ENCODE assay signal across 35 cellular contexts in genomic region chr19:330503-330902, GRCh38. TPM values are rescaled to one million over a fixed set of nuclear protein-coding genes. Genes with fewer than 3 reads are reported as not detected.
"Had no signal": no experiment of that assay in that cellular context is flagged by ENCODE, and none has a peak within 500 bp of the region (broad histone marks: within the 10 kb centered on the region; RNA-seq: fewer than 3 reads in every experiment).

No MANE protein-coding gene starts in this region.

- H3K4me3 Mint-ChIP-seq: activated CD4-positive, alpha-beta memory T cell treated with anti-CD3 and anti-CD28 coated beads for 36 hours; activated CD4-positive, alpha-beta T cell treated with anti-CD3 and anti-CD28 coated beads for 36 hours; activated CD4-positive, alpha-beta T cell treated with anti-CD3 and anti-CD28 coated beads, Interleukin-2, amount 10 ng/mL, durations not matched to agents 24 days and 14 days; activated CD8-positive, alpha-beta memory T cell treated with anti-CD3 and anti-CD28 coated beads, Interleukin-2, amount 10 ng/mL, durations not matched to agents 7 days and 5 days; activated CD8-positive, alpha-beta T cell treated with anti-CD3 and anti-CD28 coated beads, Interleukin-2, amount 10 ng/mL, durations not matched to agents 7 days and 5 days; activated naive CD8-positive, alpha-beta T cell; activated T-helper 1 cell treated with anti-CD3 and anti-CD28 coated beads, Interleukin-12 subunit alpha, Interleukin-12 subunit beta, Interleukin-2, Interleukin-4 antibody, amounts not matched to agents 30 ng/mL and 10 ng/mL and 1 ng/mL, durations not matched to agents 14 hours and 24 hours and 36 hours; central memory CD8-positive, alpha-beta T cell; dendritic cell treated with granulocyte-macrophage colony-stimulating factor and Interleukin-4, amounts not matched to agents 40 ng/mL and 50 ng/mL, for 4 days; endodermal cell; T-helper 17 cell; T-helper 2 cell treated with Interferon-gamma antibody and Interleukin-4, amounts not matched to agents 5 μg/mL and 100 μg/mL, for 36 hours had no signal

- ATAC-seq: activated CD4-positive, alpha-beta T cell treated with anti-CD3 and anti-CD28 coated beads for 36 hours; activated CD8-positive, alpha-beta memory T cell treated with anti-CD3 and anti-CD28 coated beads, Interleukin-2, amount 10 ng/mL, durations not matched to agents 7 days and 5 days; activated CD8-positive, alpha-beta T cell treated with anti-CD3 and anti-CD28 coated beads, Interleukin-2, amount 10 ng/mL, durations not matched to agents 7 days and 5 days; foreskin keratinocyte; gastrocnemius medialis; T-helper 17 cell had no signal

- H3K9me3 ChIP-seq: gastrocnemius medialis had no signal

- H3K4me1 Mint-ChIP-seq: activated CD4-positive, alpha-beta T cell treated with anti-CD3 and anti-CD28 coated beads for 36 hours; activated CD4-positive, alpha-beta T cell treated with anti-CD3 and anti-CD28 coated beads, Interleukin-2, amount 10 ng/mL, durations not matched to agents 24 days and 14 days; activated CD8-positive, alpha-beta memory T cell treated with anti-CD3 and anti-CD28 coated beads, Interleukin-2, amount 10 ng/mL, durations not matched to agents 7 days and 5 days; central memory CD8-positive, alpha-beta T cell; endodermal cell; T-helper 17 cell had no signal

- H3K27ac ChIP-seq: brain microvascular endothelial cell, coronary artery, dorsolateral prefrontal cortex, esophagus muscularis mucosa, foreskin keratinocyte, gastrocnemius medialis had no signal

- H3K4me3 ChIP-seq: coronary artery, dorsolateral prefrontal cortex, esophagus muscularis mucosa, gastrocnemius medialis had no signal

- DNase-seq: activated CD4-positive, alpha-beta memory T cell treated with anti-CD3 and anti-CD28 coated beads for 36 hours; activated CD4-positive, alpha-beta T cell treated with anti-CD3 and anti-CD28 coated beads for 36 hours; activated CD4-positive, alpha-beta T cell treated with anti-CD3 and anti-CD28 coated beads, Interleukin-2, amount 10 ng/mL, durations not matched to agents 24 days and 14 days; activated CD4-positive, CD25-positive, alpha-beta regulatory T cell; activated CD4-positive, CD25-positive, alpha-beta regulatory T cell treated with anti-CD3 and anti-CD28 coated beads, Interleukin-2, amount 50 U/mL, for 72 hours; activated CD8-positive, alpha-beta memory T cell treated with anti-CD3 and anti-CD28 coated beads, Interleukin-2, amount 10 ng/mL, durations not matched to agents 7 days and 5 days; activated CD8-positive, alpha-beta memory T cell treated with anti-CD3 and anti-CD28 coated beads, Interleukin-2, amount 50 U/mL, for 4 hours; activated CD8-positive, alpha-beta T cell treated with anti-CD3 and anti-CD28 coated beads, Interleukin-2, amount 10 ng/mL, durations not matched to agents 7 days and 5 days; activated gamma-delta T cell treated with Interleukin-2 at 50 U/mL for 16 hours; activated naive CD4-positive, alpha-beta T cell treated with anti-CD3 and anti-CD28 coated beads, Interleukin-2, amount 50 U/mL, for 16 hours; activated naive CD4-positive, alpha-beta T cell treated with Interleukin-2 at 50 U/mL for 16 hours; activated T-cell treated with anti-CD3 and anti-CD28 coated beads, Interleukin-2, amount 50 U/mL, for 1 hour; activated T-cell treated with anti-CD3 and anti-CD28 coated beads, Interleukin-2, amount 50 U/mL, for 48 hours; amniotic stem cell; anterior cingulate cortex; brain microvascular endothelial cell; effector memory CD4-positive, alpha-beta T cell; endodermal cell; erythroblast; foreskin keratinocyte; gastrocnemius medialis; glutamatergic neuron; T-helper 1 cell; T-helper 17 cell; T1000 had no signal

- H3K27ac Mint-ChIP-seq: activated CD4-positive, alpha-beta memory T cell treated with anti-CD3 and anti-CD28 coated beads for 36 hours; activated CD4-positive, alpha-beta T cell treated with anti-CD3 and anti-CD28 coated beads for 36 hours; activated CD4-positive, alpha-beta T cell treated with anti-CD3 and anti-CD28 coated beads, Interleukin-2, amount 10 ng/mL, durations not matched to agents 24 days and 14 days; activated CD8-positive, alpha-beta memory T cell treated with anti-CD3 and anti-CD28 coated beads, Interleukin-2, amount 10 ng/mL, durations not matched to agents 7 days and 5 days; activated CD8-positive, alpha-beta T cell treated with anti-CD3 and anti-CD28 coated beads, Interleukin-2, amount 10 ng/mL, durations not matched to agents 7 days and 5 days; activated naive CD8-positive, alpha-beta T cell; activated T-helper 1 cell treated with anti-CD3 and anti-CD28 coated beads, Interleukin-12 subunit alpha, Interleukin-12 subunit beta, Interleukin-2, Interleukin-4 antibody, amounts not matched to agents 30 ng/mL and 10 ng/mL and 1 ng/mL, durations not matched to agents 14 hours and 24 hours and 36 hours; activated T-helper 2 cell treated with anti-CD3 and anti-CD28 coated beads, Interferon-gamma antibody, Interleukin-2, Interleukin-4, amounts not matched to agents 10 μg/mL and 5 μg/mL and 100 μg/mL, durations not matched to agents 14 hours and 24 hours and 36 hours; dendritic cell treated with granulocyte-macrophage colony-stimulating factor and Interleukin-4, amounts not matched to agents 40 ng/mL and 50 ng/mL, for 4 days; endodermal cell; T-helper 17 cell; T-helper 2 cell treated with Interferon-gamma antibody and Interleukin-4, amounts not matched to agents 5 μg/mL and 100 μg/mL, for 36 hours had no signal

- H3K27me3 Mint-ChIP-seq: activated CD4-positive, alpha-beta memory T cell treated with anti-CD3 and anti-CD28 coated beads for 36 hours; activated CD4-positive, alpha-beta T cell treated with anti-CD3 and anti-CD28 coated beads for 36 hours; activated CD4-positive, alpha-beta T cell treated with anti-CD3 and anti-CD28 coated beads, Interleukin-2, amount 10 ng/mL, durations not matched to agents 24 days and 14 days; activated CD8-positive, alpha-beta memory T cell treated with anti-CD3 and anti-CD28 coated beads, Interleukin-2, amount 10 ng/mL, durations not matched to agents 7 days and 5 days; activated naive CD8-positive, alpha-beta T cell; central memory CD8-positive, alpha-beta T cell; dendritic cell treated with granulocyte-macrophage colony-stimulating factor and Interleukin-4, amounts not matched to agents 40 ng/mL and 50 ng/mL, for 4 days; T-helper 17 cell had no signal

- H3K4me1 ChIP-seq: foreskin keratinocyte, gastrocnemius medialis had no signal

- H3K27me3 ChIP-seq: brain microvascular endothelial cell, dorsolateral prefrontal cortex, esophagus muscularis mucosa, foreskin keratinocyte, gastrocnemius medialis had no signal

RNA-seq across cellular contexts. Expression of gene PLPP2, which starts 39.3 kb away (rescaled TPM):
- total RNA-seq: activated CD8-positive, alpha-beta memory T cell treated with anti-CD3 and anti-CD28 coated beads for 36 hours; activated CD8-positive, alpha-beta memory T cell treated with anti-CD3 and anti-CD28 coated beads, Interleukin-2, amount 10 ng/mL, durations not matched to agents 7 days and 5 days; activated CD8-positive, alpha-beta T cell treated with anti-CD3 and anti-CD28 coated beads, Interleukin-2, amount 10 ng/mL, durations not matched to agents 7 days and 5 days; activated T-helper 2 cell treated with anti-CD3 and anti-CD28 coated beads, Interferon-gamma antibody, Interleukin-2, Interleukin-4, amounts not matched to agents 10 μg/mL and 5 μg/mL and 100 μg/mL, durations not matched to agents 14 hours and 24 hours and 36 hours had no signal
